Comparison of ENCODE assay signal across 18 cellular contexts in genomic region chr16:55728797-55729196, GRCh38.
DNase-seq lines count a peak whose midpoint lies in the region; ATAC-seq and TF ChIP-seq lines count a peak whose summit lies in the region.
"Had no signal": no experiment of that assay in that cellular context is flagged by ENCODE, and none has a peak within 500 bp of the region (broad histone marks: within the 10 kb centered on the region; RNA-seq: fewer than 3 reads in every experiment).

No MANE protein-coding gene starts in this region.

- H3K9me3 ChIP-seq in breast epithelium (no peaks in the 10 kb centered on the region), PC-9 (ENCODE audit: insufficient read depth, low read depth) (no peaks in the 10 kb centered on the region)

- H3F3A ChIP-seq in PC-9 (ENCODE audit: insufficient read depth, low read depth), result no peaks in the 10 kb centered on the region

- H3K27ac ChIP-seq in breast epithelium, result no peak overlapping the region
- no peak overlapping the region for H3K27ac ChIP-seq in PC-9
- H3K27ac ChIP-seq: BLaER1 treated with 17β-estradiol and CSF1 and Interleukin-3, amounts not matched to agents 10 nM and 100 nM; GM23248 had no signal

- peaks cover 22% of the 10 kb centered on the region for H3K4me1 Mint-ChIP-seq in MCF 10A (ENCODE audit: insufficient read depth, unreplicated experiment)
- H3K4me1 Mint-ChIP-seq: B cell had no signal

- H3K4me3 ChIP-seq in breast epithelium (no peak overlapping the region), PC-9 (no peak overlapping the region)
- H3K4me3 ChIP-seq: BLaER1 treated with 17β-estradiol and CSF1 and Interleukin-3, amounts not matched to agents 10 nM and 100 nM; GM12878; GM23248 had no signal

- CTCF ChIA-PET in MCF 10A (lab: Yijun Ruan, JAX) (no interaction called here), PC-9 (lab: Charles Lee) (no interaction called here)

- H3K9me3 Mint-ChIP-seq in MCF 10A (ENCODE audit: unreplicated experiment), result peaks cover 7% of the 10 kb centered on the region
- H3K9me3 Mint-ChIP-seq: CD8-positive, alpha-beta T cell had no signal

- TF ChIP-seq POLR2A in breast epithelium (IDR thresholded peaks at IDR 0.05), result no peak

- H3K4me1 ChIP-seq in breast epithelium (no peaks in the 10 kb centered on the region), PC-9 (replicated peaks; ENCODE audit: insufficient read depth) (peaks cover 16% of the 10 kb centered on the region)

- DNase-seq in MCF 10A (ENCODE audit: unreplicated experiment) (peak; percentile 72), breast epithelium (ENCODE audit: low spot score in 2 of 2) (no peak), Daoy (ENCODE audit: low read depth) (peak; percentile 32), PC-9 (peak in 1 of 2 experiments; percentile 42), left lobe of liver (ENCODE audit: low spot score) (peak; percentile 57), NCI-H1694 treated with DMSO at 0.1 percent for 48 hours (lab: John Stamatoyannopoulos, UW) (no peak)
- DNase-seq in activated T-cell treated with anti-CD3 and anti-CD28 coated beads, Interleukin-2, amount 50 U/mL, for 1 hour, result no peak
- DNase-seq: 8988T; Calu3; CD8-positive, alpha-beta T cell; DMS79 treated with DMSO at 0.1 percent for 48 hours; EL; GM23248; HCEC 1CT had no signal

- TF ChIP-seq CTCF in MCF 10A (IDR thresholded peaks at IDR 0.05; ENCODE audit: unreplicated experiment) (no peak), breast epithelium (IDR thresholded peaks at IDR 0.05) (no peak), PC-9 (conservative IDR thresholded peaks at IDR 0.05) (no peak)

- 0 out of 2 replicates have a peak overlapping the region, but pooled peaks have one; percentile 0 for H2AFZ ChIP-seq in PC-9
- H2AFZ ChIP-seq: GM23248 had no signal

- H3K4me3 Mint-ChIP-seq in MCF 10A (ENCODE audit: unreplicated experiment), result no peak overlapping the region
- H3K4me3 Mint-ChIP-seq: B cell; CD8-positive, alpha-beta T cell had no signal

- no peaks in the 10 kb centered on the region for H3K27me3 Mint-ChIP-seq in MCF 10A (ENCODE audit: insufficient read depth, unreplicated experiment)

- no TSS peak for BruUV-seq in MCF 10A (replicated peaks; lab: Mats Ljungman, UMichigan)
- BruUV-seq in PC-9 (replicated peaks; lab: Mats Ljungman, UMichigan), result no TSS peak

- no peaks in the 10 kb centered on the region for H3K36me3 Mint-ChIP-seq in MCF 10A (ENCODE audit: insufficient read depth, unreplicated experiment)
- H3K36me3 Mint-ChIP-seq: CD8-positive, alpha-beta T cell had no signal

- peak overlapping the region; percentile 32 for H3K4me2 ChIP-seq in PC-9
- H3K4me2 ChIP-seq: BLaER1 treated with 17β-estradiol and CSF1 and Interleukin-3, amounts not matched to agents 10 nM and 100 nM had no signal

- intact Hi-C loops in MCF 10A (cut with micrococcal nuclease) (no loop called here), breast epithelium (cut with DNase I; ENCODE audit: low total_unique reads) (no loop called here), PC-9 (cut with micrococcal nuclease; ENCODE audit: unreplicated experiment) (no loop called here)

- peak overlapping the region; percentile 49 for H3K27ac Mint-ChIP-seq in MCF 10A (ENCODE audit: low read depth, unreplicated experiment)
- H3K27ac Mint-ChIP-seq: B cell; CD8-positive, alpha-beta T cell had no signal

- H3K9me2 ChIP-seq in PC-9 (ENCODE audit: insufficient read depth), result no peaks in the 10 kb centered on the region

- POLR2A ChIA-PET in MCF 10A (lab: Yijun Ruan, JAX), result interaction anchor here (0.9 to 1.0 kb wide), 2 partner anchors 97 to 257 kb away, joined by 3 to 4 read pairs; no protein-coding TSS in a partner anchor
- POLR2A ChIA-PET in PC-9 (lab: Charles Lee; ENCODE audit: unreplicated experiment), result no interaction called here

- no peaks in the 10 kb centered on the region for H3K79me2 ChIP-seq in PC-9 (ENCODE audit: low read depth)

- ATAC-seq in left lobe of liver, result peak; percentile 70
- no peak for ATAC-seq in HG03565 (IDR thresholded peaks at IDR 0.05; ENCODE audit: unreplicated experiment)
- ATAC-seq: CD8-positive, alpha-beta T cell; GM12878 had no signal

- H3K27me3 ChIP-seq in breast epithelium, result no peaks in the 10 kb centered on the region
- no peaks in the 10 kb centered on the region for H3K27me3 ChIP-seq in PC-9 (ENCODE audit: insufficient read depth, low read depth)
- H3K27me3 ChIP-seq: BLaER1 treated with 17β-estradiol and CSF1 and Interleukin-3, amounts not matched to agents 10 nM and 100 nM had no signal

- H3K36me3 ChIP-seq in breast epithelium, result no peaks in the 10 kb centered on the region
- H3K36me3 ChIP-seq in PC-9 (ENCODE audit: low read depth), result no peaks in the 10 kb centered on the region
- H3K36me3 ChIP-seq: BLaER1 treated with 17β-estradiol and CSF1 and Interleukin-3, amounts not matched to agents 10 nM and 100 nM had no signal

- no peaks in the 10 kb centered on the region for H4K20me1 ChIP-seq in PC-9 (ENCODE audit: insufficient read depth)
- H4K20me1 ChIP-seq: BLaER1 treated with 17β-estradiol and CSF1 and Interleukin-3, amounts not matched to agents 10 nM and 100 nM had no signal

Comparison
In these comparisons a context has a peak if more than half of its experiments do, and no peak if none do; other contexts are left out.
1. DNase-seq: peak in MCF 10A (single experiment), Daoy (single experiment) and left lobe of liver (single experiment); none in breast epithelium (0 of 2), activated T-cell treated with anti-CD3 and anti-CD28 coated beads, Interleukin-2, amount 50 U/mL, for 1 hour (single experiment) and NCI-H1694 treated with DMSO at 0.1 percent for 48 hours (single experiment).